21 cellular contexts compared by ENCODE assay signal in genomic region chr9:125444956-125445506, GRCh38.
DNase-seq lines count a peak whose midpoint lies in the region; ATAC-seq and TF ChIP-seq lines count a peak whose summit lies in the region.
"Had no signal": no experiment of that assay in that cellular context is flagged by ENCODE, and none has a peak within 500 bp of the region (broad histone marks: within the 10 kb centered on the region; RNA-seq: fewer than 3 reads in every experiment).

No MANE protein-coding gene starts in this region.

- H3K4ac ChIP-seq in mesenchymal stem cell (ENCODE audit: low read depth in 1 of 2, low read length in 2 of 2): no peak overlapping the region

- H3K9ac ChIP-seq in mesenchymal stem cell (ENCODE audit: low read length): no peak overlapping the region
- H3K9ac ChIP-seq: GM23248 had no signal

- H3K4me1 Mint-ChIP-seq in natural killer cell treated with Interleukin-12 subunit alpha and Interleukin-12 subunit beta and Interleukin-15 and Interleukin-18, amount 100 ng/mL, for 72 hours (ENCODE audit: low read depth in 2 of 2): peaks cover 0 to 5% of the 10 kb centered on the region in 2 donors
- H3K4me1 Mint-ChIP-seq in natural killer cell: peaks cover 0 to 16% of the 10 kb centered on the region in 2 donors

- no peaks in the 10 kb centered on the region for H3K27me3 ChIP-seq in mesenchymal stem cell (ENCODE audit: control insufficient read depth in 1 of 2, insufficient read depth in 1 of 2, low read length in 2 of 2)
- H3K27me3 ChIP-seq: BE2C had no signal

- no peak overlapping the region for H2BK5ac ChIP-seq in mesenchymal stem cell (ENCODE audit: low read depth, low read length, poor library complexity, severe bottlenecking)

- H2AFZ ChIP-seq in mesenchymal stem cell (ENCODE audit: low read depth, low read length): no peak overlapping the region
- H2AFZ ChIP-seq: GM23248 had no signal

- peaks cover 19% of the 10 kb centered on the region for H3K79me1 ChIP-seq in mesenchymal stem cell (replicated peaks; ENCODE audit: low read length, poor library complexity, severe bottlenecking)

- peaks cover 49 to 62% of the 10 kb centered on the region in 2 experiments for H3K36me3 ChIP-seq in mesenchymal stem cell (ENCODE audit: control insufficient read depth in 1 of 2, insufficient read depth in 2 of 2, low read depth in 1 of 2, low read length in 2 of 2)
- H3K36me3 ChIP-seq: BE2C had no signal

- TF ChIP-seq CTCF in natural killer cell (IDR thresholded peaks at IDR 0.05) (no peak), VCaP (conservative IDR thresholded peaks at IDR 0.05) (no peak)

- peaks cover 8% of the 10 kb centered on the region for H3K4me1 ChIP-seq in mesenchymal stem cell (ENCODE audit: control insufficient read depth, insufficient read depth, low read depth, low read length)

- H3K9me3 Mint-ChIP-seq in natural killer cell treated with Interleukin-12 subunit alpha and Interleukin-12 subunit beta and Interleukin-15 and Interleukin-18, amount 100 ng/mL, for 72 hours: no peaks in the 10 kb centered on the region
- H3K9me3 Mint-ChIP-seq in natural killer cell: no peaks in the 10 kb centered on the region
- H3K9me3 Mint-ChIP-seq: CD4-positive, alpha-beta memory T cell had no signal

- H2BK15ac ChIP-seq in mesenchymal stem cell (ENCODE audit: low read depth, poor library complexity, severe bottlenecking): no peak overlapping the region

- H4K91ac ChIP-seq in mesenchymal stem cell (ENCODE audit: low read length): no peak overlapping the region

- H2BK120ac ChIP-seq in mesenchymal stem cell (ENCODE audit: low read depth, low read length): no peak overlapping the region

- peak overlapping the region; percentile 38 to 75 for H2BK12ac ChIP-seq in mesenchymal stem cell (ENCODE audit: low read length in 2 of 2)

- no peaks in the 10 kb centered on the region for H3K36me3 Mint-ChIP-seq in natural killer cell treated with Interleukin-12 subunit alpha and Interleukin-12 subunit beta and Interleukin-15 and Interleukin-18, amount 100 ng/mL, for 72 hours
- no peaks in the 10 kb centered on the region for H3K36me3 Mint-ChIP-seq in natural killer cell

- 92% methylated on average over 8 of the region's 8 CpGs for WGBS in mesenchymal stem cell

- H3K27ac ChIP-seq in VCaP (peak overlapping the region; percentile 14; the same call in 1 of the 2 replicates), mesenchymal stem cell (ENCODE audit: low read length, poor library complexity, severe bottlenecking) (no peak overlapping the region)
- H3K27ac ChIP-seq: GM23248 had no signal

- H3K27ac Mint-ChIP-seq in natural killer cell treated with Interleukin-12 subunit alpha and Interleukin-12 subunit beta and Interleukin-15 and Interleukin-18, amount 100 ng/mL, for 72 hours: no peak overlapping the region
- H3K27ac Mint-ChIP-seq in natural killer cell: peak overlapping the region in 1 of 2 donors; percentile 45

- H3K9me3 ChIP-seq in mesenchymal stem cell (ENCODE audit: control insufficient read depth, low read length): no peaks in the 10 kb centered on the region
- H3K9me3 ChIP-seq: BE2C, Caco-2 had no signal

- no peak overlapping the region for H3K4me2 ChIP-seq in mesenchymal stem cell (ENCODE audit: low read length, poor library complexity, severe bottlenecking)

- peak overlapping the region in 1 of 2 experiments; percentile 70 for H3K23ac ChIP-seq in mesenchymal stem cell (ENCODE audit: low read length in 2 of 2)

- no peak overlapping the region for H2AK5ac ChIP-seq in mesenchymal stem cell (ENCODE audit: low read length, severe bottlenecking)

- no peak overlapping the region for H3K4me3 ChIP-seq in mesenchymal stem cell (ENCODE audit: insufficient read depth in 1 of 2, low read depth in 1 of 2, low read length in 2 of 2)
- H3K4me3 ChIP-seq: GM12878, GM23248 had no signal

- no peak overlapping the region for H3K14ac ChIP-seq in mesenchymal stem cell (ENCODE audit: low read length in 2 of 2)

- intact Hi-C loops in natural killer cell (cut with micrococcal nuclease): no loop called here

- H4K8ac ChIP-seq in mesenchymal stem cell (ENCODE audit: low read length): peak overlapping the region; percentile 66

- peak overlapping the region in 1 of 2 experiments; percentile 11 for H3K18ac ChIP-seq in mesenchymal stem cell (ENCODE audit: low read depth in 1 of 2, low read length in 2 of 2)

- H3K4me3 Mint-ChIP-seq in natural killer cell treated with Interleukin-12 subunit alpha and Interleukin-12 subunit beta and Interleukin-15 and Interleukin-18, amount 100 ng/mL, for 72 hours: no peak overlapping the region
- H3K4me3 Mint-ChIP-seq in natural killer cell: no peak overlapping the region
- H3K4me3 Mint-ChIP-seq: CD4-positive, alpha-beta memory T cell had no signal

- DNase-seq in natural killer cell treated with Interleukin-12 subunit alpha and Interleukin-12 subunit beta and Interleukin-15 and Interleukin-18, amount 100 ng/mL, for 72 hours (ENCODE audit: low spot score): peak; percentile 25
- no peak for DNase-seq in natural killer cell
- DNase-seq in mesenchymal stem cell: no peak
- DNase-seq: BE2C; Caco-2; CD4-positive, alpha-beta memory T cell; DND-41; GM23248; IMR-90; Karpas-422; NCI-H187; NCI-H446; NCI-H526; OCI-M1; SHP77 had no signal

- no peaks in the 10 kb centered on the region for H3K27me3 Mint-ChIP-seq in natural killer cell treated with Interleukin-12 subunit alpha and Interleukin-12 subunit beta and Interleukin-15 and Interleukin-18, amount 100 ng/mL, for 72 hours
- no peaks in the 10 kb centered on the region for H3K27me3 Mint-ChIP-seq in natural killer cell (ENCODE audit: low read depth in 2 of 2)
- H3K27me3 Mint-ChIP-seq: CD4-positive, alpha-beta memory T cell had no signal

- ATAC-seq in natural killer cell treated with Interleukin-12 subunit alpha and Interleukin-12 subunit beta and Interleukin-15 and Interleukin-18, amount 100 ng/mL, for 72 hours: no peak
- ATAC-seq in natural killer cell (no peak), GM18502 (IDR thresholded peaks at IDR 0.05; ENCODE audit: poor library complexity, unreplicated experiment) (no peak), GM19395 (IDR thresholded peaks at IDR 0.05; ENCODE audit: unreplicated experiment) (no peak), HG03469 (IDR thresholded peaks at IDR 0.05; ENCODE audit: unreplicated experiment) (no peak)
- ATAC-seq: GM12878, HCT116 had no signal
